In the genomic region with DNA sequence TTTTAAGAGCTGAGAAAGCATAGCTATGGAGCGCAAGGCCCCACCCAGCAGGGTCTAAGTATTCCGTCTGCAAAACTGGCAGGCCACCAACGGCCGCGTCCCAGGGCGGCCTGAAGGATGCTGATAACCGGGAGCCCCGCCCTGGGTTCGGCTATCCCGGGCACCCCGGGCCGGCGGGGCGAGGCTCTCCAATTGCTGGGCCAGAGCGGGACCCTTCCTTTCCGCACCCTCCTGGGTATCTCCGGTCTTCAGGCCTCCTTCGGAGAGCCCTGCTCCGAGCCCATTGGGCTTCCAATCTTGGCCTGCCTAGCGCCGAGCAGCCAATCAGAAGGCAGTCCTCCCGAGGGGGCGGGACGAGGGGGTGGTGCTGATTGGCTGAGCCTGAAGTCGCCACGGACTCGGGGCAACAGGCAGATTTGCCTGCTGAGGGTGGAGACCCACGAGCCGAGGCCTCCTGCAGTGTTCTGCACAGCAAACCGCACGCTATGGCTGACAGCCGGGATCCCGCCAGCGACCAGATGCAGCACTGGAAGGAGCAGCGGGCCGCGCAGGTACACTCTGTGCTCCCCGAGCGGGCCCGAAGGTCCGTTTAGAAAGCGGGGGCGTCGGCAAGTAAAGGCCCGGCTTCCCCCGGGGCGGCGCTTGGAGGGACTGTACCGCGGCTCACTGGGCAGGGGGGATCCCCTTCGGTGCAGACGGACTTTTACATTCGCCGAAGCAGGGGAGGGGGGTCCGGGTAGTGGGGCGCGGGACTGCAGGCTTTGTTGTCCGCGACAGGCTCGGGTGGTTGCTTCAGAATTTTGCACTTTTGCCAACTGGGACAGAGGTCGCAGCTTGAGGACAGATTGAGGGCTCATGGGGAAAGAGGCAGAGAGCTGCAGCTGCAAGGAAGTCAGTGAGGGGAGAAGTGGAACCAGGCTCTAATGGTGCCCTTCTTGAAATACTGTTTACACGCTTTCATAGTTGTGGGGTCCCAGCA, we compare ENCODE assay signal across 8 cellular contexts.
A peak's percentile ranks its signal among the peaks of the same experiment; 100 is the strongest.
DNase-seq lines count a peak whose midpoint lies in the region; ATAC-seq and TF ChIP-seq lines count a peak whose summit lies in the region.

A gene (plus strand): TSS at position 406 of the 979 bp plus-strand sequence. CDS start 80 bp downstream, at position 486.

- H3K4me3 ChIP-seq in AG09309 (ENCODE audit: control insufficient read depth, low read depth, low read length): peak within 1 kb of the TSS; percentile 98

- no peak for TF ChIP-seq CTCF in AG09309 (IDR thresholded peaks at IDR 0.05; ENCODE audit: control insufficient read depth, insufficient read depth, low read depth, low read length, missing control alignments)

- DNase-seq in AG09309 (ENCODE audit: low read depth) (peak; percentile 89), NCI-H345 treated with DMSO at 0.1 percent for 48 hours (lab: John Stamatoyannopoulos, UW; ENCODE audit: unreplicated experiment) (peak; percentile 91), kidney tubule cell (ENCODE audit: low spot score) (peak; percentile 97)
- peak; percentile 97 for DNase-seq in activated CD4-positive, CD25-positive, alpha-beta regulatory T cell treated with anti-CD3 and anti-CD28 coated beads, Interleukin-2, amount 50 U/mL, for 16 hours (ENCODE audit: low read depth, low spot score)
- DNase-seq in central memory CD4-positive, alpha-beta T cell: peak; percentile 95
- peak; percentile 98 for DNase-seq in stimulated activated CD4-positive, alpha-beta T cell treated with anti-CD3 and anti-CD28 coated beads, Interleukin-1b, Interleukin-23, amount 100 ng/mL, for 48 hours

- peak; percentile 98 for ATAC-seq in GM19025 (IDR thresholded peaks at IDR 0.05; ENCODE audit: low read depth, unreplicated experiment)
- peak; percentile 97 for ATAC-seq in HG03342 (IDR thresholded peaks at IDR 0.05; ENCODE audit: unreplicated experiment)

Comparison
In these comparisons a context has a peak if more than half of its experiments do, and no peak if none do; other contexts are left out.
1. Peak in every context shown above with its lines: DNase-seq, ATAC-seq and H3K4me3 ChIP-seq.